Comparison of ENCODE assay signal across 12 cellular contexts in genomic region chr9:92608221-92609141, GRCh38.
DNase-seq lines count a peak whose midpoint lies in the region; ATAC-seq, FAIRE-seq and TF ChIP-seq lines count a peak whose summit lies in the region.
"Had no signal": no experiment of that assay in that cellular context is flagged by ENCODE, and none has a peak within 500 bp of the region (broad histone marks: within the 10 kb centered on the region; RNA-seq: fewer than 3 reads in every experiment).

No MANE protein-coding gene starts in this region.

- TF ChIP-seq POLR2A in A549 (IDR thresholded peaks at IDR 0.05; ENCODE audit: low read length): no peak

- no peaks in the 10 kb centered on the region for H3K4me1 Mint-ChIP-seq in immature natural killer cell
- H3K4me1 Mint-ChIP-seq: activated naive CD4-positive, alpha-beta T cell treated with anti-CD3 and anti-CD28 coated beads, Interleukin-2, amount 10 ng/mL, durations not matched to agents 7 days and 5 days had no signal

- H3K27me3 ChIP-seq in neural cell (ENCODE audit: insufficient read depth, low read depth, low read length): no peaks in the 10 kb centered on the region

- no peak for TF ChIP-seq RAD21 in A549 (conservative IDR thresholded peaks at IDR 0.05 in 1 of 2, IDR thresholded peaks at IDR 0.05 in 1 of 2)
- no peak for TF ChIP-seq RAD21 in neural cell (conservative IDR thresholded peaks at IDR 0.05)

- no peaks in the 10 kb centered on the region for H4K20me1 ChIP-seq in neural cell (ENCODE audit: insufficient read depth)

- WGBS in A549 (ENCODE audit: missing lambda C conversion rate): 89% methylated on average over 18 of the region's 18 CpGs

- H3K9ac ChIP-seq in neural cell (ENCODE audit: low read length): peak overlapping the region; percentile 54

- no peaks in the 10 kb centered on the region for H3F3A ChIP-seq in neural cell (ENCODE audit: insufficient read depth, low read length, poor library complexity, severe bottlenecking)

- FAIRE-seq in A549 (lab: Jason Lieb, UNC): no peak

- CTCF ChIA-PET in A549 (lab: Yijun Ruan, JAX): interaction anchor here (1.1 to 2.1 kb wide), 6 partner anchors 9 to 26 kb away, joined by 3 to 8 read pairs (median 5); no protein-coding TSS in a partner anchor

- peaks cover 0 to 4% (median 1%) of the 10 kb centered on the region in 3 donors for H3K27me3 Mint-ChIP-seq in immature natural killer cell (ENCODE audit: low read depth in 3 of 3)
- H3K27me3 Mint-ChIP-seq: activated naive CD4-positive, alpha-beta T cell treated with anti-CD3 and anti-CD28 coated beads, Interleukin-2, amount 10 ng/mL, durations not matched to agents 7 days and 5 days had no signal

- H3K4me2 ChIP-seq in A549 (no peak overlapping the region), neural cell (ENCODE audit: low read length) (no peak overlapping the region)

- no peak overlapping the region for H3K27ac ChIP-seq in A549
- H3K27ac ChIP-seq in neural cell (ENCODE audit: low read length): peak overlapping the region; percentile 75

- TF ChIP-seq EP300 in A549 (IDR thresholded peaks at IDR 0.05) (no peak), neural cell (conservative IDR thresholded peaks at IDR 0.05; ENCODE audit: poor library complexity, severe bottlenecking) (no peak)

- H3K4me1 ChIP-seq in A549: no peaks in the 10 kb centered on the region

- TF ChIP-seq CTCF in A549 (IDR thresholded peaks at IDR 0.05): no peak
- TF ChIP-seq CTCF in neural cell (IDR thresholded peaks at IDR 0.05; ENCODE audit: poor library complexity, severe bottlenecking): no peak

- no peaks in the 10 kb centered on the region for H3K9me3 ChIP-seq in A549
- no peaks in the 10 kb centered on the region for H3K9me3 ChIP-seq in neural cell (ENCODE audit: low read length)

- no peaks in the 10 kb centered on the region for H3K36me3 ChIP-seq in neural cell (ENCODE audit: insufficient read depth, low read length)

- H3K9me3 Mint-ChIP-seq in immature natural killer cell: peaks cover 0 to 5% (median 1%) of the 10 kb centered on the region in 6 donors

- POLR2A ChIA-PET in A549 (lab: Yijun Ruan, JAX): no interaction called here

- H2AFZ ChIP-seq in neural cell (ENCODE audit: low read depth, low read length): no peak overlapping the region

- H3K27ac Mint-ChIP-seq in immature natural killer cell: no peak overlapping the region
- H3K27ac Mint-ChIP-seq: activated naive CD4-positive, alpha-beta T cell treated with anti-CD3 and anti-CD28 coated beads, Interleukin-2, amount 10 ng/mL, durations not matched to agents 7 days and 5 days had no signal

- H3K79me2 ChIP-seq in neural cell (replicated peaks; ENCODE audit: insufficient read depth, low read length): no peaks in the 10 kb centered on the region

- H3K4me3 Mint-ChIP-seq in immature natural killer cell: no peak overlapping the region
- H3K4me3 Mint-ChIP-seq: activated naive CD4-positive, alpha-beta T cell treated with anti-CD3 and anti-CD28 coated beads, Interleukin-2, amount 10 ng/mL, durations not matched to agents 7 days and 5 days had no signal

- H3K4me3 ChIP-seq in A549 (no peak overlapping the region), neural cell (ENCODE audit: low read length) (no peak overlapping the region)

- peaks cover 8% of the 10 kb centered on the region in 3 donors for H3K36me3 Mint-ChIP-seq in immature natural killer cell

- ATAC-seq in A549: peak; percentile 8 to 17; a peak in 2 of 6 replicates

- DNase-seq in A549 (ENCODE audit: low read depth in 1 of 2, low spot score in 1 of 2) (no peak), NCI-H510A treated with DMSO at 0.1 percent for 48 hours (lab: John Stamatoyannopoulos, UW) (peak; percentile 24), fibroblast of gingiva (ENCODE audit: low read depth) (peak; percentile 25), immature natural killer cell (no peak), NCI-H2029 (lab: John Stamatoyannopoulos, UW) (no peak), HT-29 (ENCODE audit: low spot score) (no peak), GM19240 (ENCODE audit: insufficient read length, low spot score) (no peak)
- DNase-seq: activated CD4-positive, alpha-beta T cell treated with anti-CD3 and anti-CD28 coated beads for 1 hour; activated naive CD4-positive, alpha-beta T cell treated with anti-CD3 and anti-CD28 coated beads, Interleukin-2, amount 10 ng/mL, durations not matched to agents 7 days and 5 days; AML-193; RPMI8226 had no signal

- no peaks in the 10 kb centered on the region for H3K9me2 ChIP-seq in neural cell (ENCODE audit: insufficient read depth, low read length)

TF ChIP-seq in A549, 52 proteins besides CTCF, POLR2A, EP300 and RAD21:
- no peak for TF ChIP-seq FOSB (CRISPR knock-in tag; IDR thresholded peaks at IDR 0.05)
- TF ChIP-seq MAZ (IDR thresholded peaks at IDR 0.05; ENCODE audit: borderline replicate concordance, low read depth, low read length): no peak
- no peak for TF ChIP-seq JUNB (IDR thresholded peaks at IDR 0.05)
- no peak for TF ChIP-seq EHF (CRISPR knock-in tag; IDR thresholded peaks at IDR 0.05)
- TF ChIP-seq, protein P1, sequence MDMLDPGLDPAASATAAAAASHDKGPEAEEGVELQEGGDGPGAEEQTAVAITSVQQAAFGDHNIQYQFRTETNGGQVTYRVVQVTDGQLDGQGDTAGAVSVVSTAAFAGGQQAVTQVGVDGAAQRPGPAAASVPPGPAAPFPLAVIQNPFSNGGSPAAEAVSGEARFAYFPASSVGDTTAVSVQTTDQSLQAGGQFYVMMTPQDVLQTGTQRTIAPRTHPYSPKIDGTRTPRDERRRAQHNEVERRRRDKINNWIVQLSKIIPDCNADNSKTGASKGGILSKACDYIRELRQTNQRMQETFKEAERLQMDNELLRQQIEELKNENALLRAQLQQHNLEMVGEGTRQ (IDR thresholded peaks at IDR 0.05): no peak
- TF ChIP-seq SREBF2 (IDR thresholded peaks at IDR 0.05): no peak

TF ChIP-seq in neural cell, 6 proteins besides CTCF, POLR2A, EP300 and RAD21:
- TF ChIP-seq TAF1 (IDR thresholded peaks at IDR 0.05; ENCODE audit: low read depth) (no peak), MXI1 (conservative IDR thresholded peaks at IDR 0.05; ENCODE audit: poor library complexity, severe bottlenecking) (no peak)

Comparison
In these comparisons a context has a peak if more than half of its experiments do, and no peak if none do; other contexts are left out.
1. DNase-seq: peak in NCI-H510A treated with DMSO at 0.1 percent for 48 hours (single experiment) and fibroblast of gingiva (single experiment); none in A549 (0 of 2), immature natural killer cell (0 of 3), NCI-H2029 (single experiment), HT-29 (single experiment) and GM19240 (single experiment).